1 cellular context compared by ENCODE assay signal in the genomic region with DNA sequence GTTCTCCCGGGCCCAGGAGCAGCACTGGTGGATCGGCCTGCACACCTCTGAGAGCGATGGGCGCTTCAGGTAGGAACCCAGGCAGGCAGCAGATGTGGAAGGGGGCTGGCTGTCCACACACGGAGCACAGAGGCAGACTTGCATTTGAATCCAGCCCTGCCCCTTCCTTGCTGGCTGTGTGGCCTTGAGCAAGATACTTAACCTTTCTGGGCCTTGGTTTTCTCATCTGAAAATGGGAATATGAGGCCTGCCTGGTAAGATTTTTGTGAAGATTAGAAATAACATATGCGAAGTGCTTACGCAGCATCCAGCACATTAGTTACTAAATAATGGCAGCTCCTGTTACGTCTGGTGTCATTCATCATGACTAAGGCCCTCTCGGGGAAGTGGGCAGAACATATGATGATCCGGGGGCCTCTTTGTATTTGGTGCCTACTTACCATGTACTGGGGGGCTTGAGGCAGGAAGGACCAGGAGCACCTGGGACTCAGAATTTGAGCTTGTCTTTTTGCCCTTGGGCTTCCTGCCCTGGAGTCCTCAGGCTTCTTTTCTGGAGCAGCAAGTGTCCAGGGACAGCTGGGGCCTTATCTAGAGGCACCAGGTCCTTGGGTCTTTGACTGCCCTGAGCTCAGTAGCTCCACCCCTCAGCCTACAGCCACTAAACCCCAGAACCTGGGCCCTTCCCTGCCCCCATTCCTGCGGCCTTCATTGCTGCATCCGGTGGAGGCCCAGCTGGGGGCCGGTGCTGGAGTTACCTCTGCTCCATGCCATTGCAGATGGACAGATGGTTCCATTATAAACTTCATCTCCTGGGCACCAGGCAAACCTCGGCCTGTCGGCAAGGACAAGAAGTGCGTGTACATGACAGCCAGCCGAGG.
TF ChIP-seq lines count a peak whose summit lies in the region.

No MANE protein-coding gene starts in this region.

TF ChIP-seq in K562, 482 proteins besides CTCF, POLR2A, EP300 and RAD21 (continued from another document and continues in another):
- TF ChIP-seq, protein P1, sequence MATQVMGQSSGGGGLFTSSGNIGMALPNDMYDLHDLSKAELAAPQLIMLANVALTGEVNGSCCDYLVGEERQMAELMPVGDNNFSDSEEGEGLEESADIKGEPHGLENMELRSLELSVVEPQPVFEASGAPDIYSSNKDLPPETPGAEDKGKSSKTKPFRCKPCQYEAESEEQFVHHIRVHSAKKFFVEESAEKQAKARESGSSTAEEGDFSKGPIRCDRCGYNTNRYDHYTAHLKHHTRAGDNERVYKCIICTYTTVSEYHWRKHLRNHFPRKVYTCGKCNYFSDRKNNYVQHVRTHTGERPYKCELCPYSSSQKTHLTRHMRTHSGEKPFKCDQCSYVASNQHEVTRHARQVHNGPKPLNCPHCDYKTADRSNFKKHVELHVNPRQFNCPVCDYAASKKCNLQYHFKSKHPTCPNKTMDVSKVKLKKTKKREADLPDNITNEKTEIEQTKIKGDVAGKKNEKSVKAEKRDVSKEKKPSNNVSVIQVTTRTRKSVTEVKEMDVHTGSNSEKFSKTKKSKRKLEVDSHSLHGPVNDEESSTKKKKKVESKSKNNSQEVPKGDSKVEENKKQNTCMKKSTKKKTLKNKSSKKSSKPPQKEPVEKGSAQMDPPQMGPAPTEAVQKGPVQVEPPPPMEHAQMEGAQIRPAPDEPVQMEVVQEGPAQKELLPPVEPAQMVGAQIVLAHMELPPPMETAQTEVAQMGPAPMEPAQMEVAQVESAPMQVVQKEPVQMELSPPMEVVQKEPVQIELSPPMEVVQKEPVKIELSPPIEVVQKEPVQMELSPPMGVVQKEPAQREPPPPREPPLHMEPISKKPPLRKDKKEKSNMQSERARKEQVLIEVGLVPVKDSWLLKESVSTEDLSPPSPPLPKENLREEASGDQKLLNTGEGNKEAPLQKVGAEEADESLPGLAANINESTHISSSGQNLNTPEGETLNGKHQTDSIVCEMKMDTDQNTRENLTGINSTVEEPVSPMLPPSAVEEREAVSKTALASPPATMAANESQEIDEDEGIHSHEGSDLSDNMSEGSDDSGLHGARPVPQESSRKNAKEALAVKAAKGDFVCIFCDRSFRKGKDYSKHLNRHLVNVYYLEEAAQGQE (CRISPR knock-in tag; IDR thresholded peaks at IDR 0.05; ENCODE audit: low read depth): peak; percentile 26; the same call in 1 of the 2 replicates
- TF ChIP-seq ZNF644 (tag; IDR thresholded peaks at IDR 0.05; ENCODE audit: low read depth): peak; percentile 84
- peak; percentile 99 for TF ChIP-seq ETV1 (tag; conservative IDR thresholded peaks at IDR 0.05; ENCODE audit: low read depth)
- peak; percentile 79 for TF ChIP-seq CTBP1 (IDR thresholded peaks at IDR 0.05; ENCODE audit: borderline replicate concordance)
- TF ChIP-seq ZNF197 (CRISPR knock-in tag; IDR thresholded peaks at IDR 0.05; ENCODE audit: low read depth): 0 out of 2 replicates have a peak, but pooled peaks have one; percentile 37
- peak; percentile 18; the same call in 1 of the 2 replicates for TF ChIP-seq MTA3 (IDR thresholded peaks at IDR 0.05; ENCODE audit: borderline replicate concordance)
- peak; percentile 89 for TF ChIP-seq ZNF316 (IDR thresholded peaks at IDR 0.05)
- TF ChIP-seq YY1 (IDR thresholded peaks at IDR 0.05; ENCODE audit: borderline replicate concordance in 1 of 3, control insufficient read depth in 1 of 3, extremely low read depth in 1 of 3, insufficient read depth in 3 of 3, insufficient read length in 1 of 3, insufficient replicate concordance in 2 of 3, low read depth in 1 of 3, low read length in 2 of 3): peak in 1 of 3 experiments; percentile 52
- TF ChIP-seq ARNT (IDR thresholded peaks at IDR 0.05): peak in 1 of 2 experiments; percentile 98; a peak in 2 of 4 replicates
- TF ChIP-seq BCOR (IDR thresholded peaks at IDR 0.05): peak; percentile 90
- TF ChIP-seq GATA2 (CRISPR knock-in tag; IDR thresholded peaks at IDR 0.05): peak; percentile 68
- TF ChIP-seq TEAD4 (IDR thresholded peaks at IDR 0.05; ENCODE audit: low read length): peak; percentile 87
- no peak for TF ChIP-seq TEAD4 (CRISPR knock-in tag; IDR thresholded peaks at IDR 0.05; ENCODE audit: borderline replicate concordance)
- peak in 1 of 2 experiments; percentile 79; a peak in 2 of 4 replicates for TF ChIP-seq NONO (IDR thresholded peaks at IDR 0.05; ENCODE audit: low read depth in 2 of 2, low read length in 1 of 2)
- TF ChIP-seq ESRRA (IDR thresholded peaks at IDR 0.05; ENCODE audit: borderline replicate concordance, low read depth): peak; percentile 95
- TF ChIP-seq NCOA4 (IDR thresholded peaks at IDR 0.05; ENCODE audit: partially characterized antibody): no peak
- TF ChIP-seq HDAC2 (IDR thresholded peaks at IDR 0.05): peak; percentile 73
- peak; percentile 82 for TF ChIP-seq PML (IDR thresholded peaks at IDR 0.05; ENCODE audit: low read length)
- peak; percentile 76 for TF ChIP-seq ATF7 (IDR thresholded peaks at IDR 0.05)
- no peak for TF ChIP-seq HMG20B (CRISPR knock-in tag; IDR thresholded peaks at IDR 0.05)
- peak in 1 of 2 experiments; percentile 31; a peak in 1 of 4 replicates for TF ChIP-seq MLLT1 (IDR thresholded peaks at IDR 0.05)
- TF ChIP-seq CBFA2T3 (IDR thresholded peaks at IDR 0.05): peak; percentile 95
- peak; percentile 67 for TF ChIP-seq SUPT5H (IDR thresholded peaks at IDR 0.05)
- TF ChIP-seq FOXM1 (IDR thresholded peaks at IDR 0.05; ENCODE audit: low read depth): peak; percentile 68
- TF ChIP-seq FOXM1 (CRISPR knock-in tag; IDR thresholded peaks at IDR 0.05; ENCODE audit: low read depth): no peak
- no peak for TF ChIP-seq TCF7L2 (IDR thresholded peaks at IDR 0.05; ENCODE audit: low read depth, low read length)
- no peak for TF ChIP-seq ELK1 (CRISPR knock-in tag; IDR thresholded peaks at IDR 0.05)
- TF ChIP-seq NCOA1 (IDR thresholded peaks at IDR 0.05; ENCODE audit: low read depth): peak; percentile 56; the same call in 1 of the 2 replicates
- peak; percentile 65; the same call in 1 of the 2 replicates for TF ChIP-seq PHF21A (IDR thresholded peaks at IDR 0.05; ENCODE audit: borderline replicate concordance, low read depth)
- 0 out of 2 replicates have a peak, but pooled peaks have one; percentile 12 for TF ChIP-seq MYC (IDR thresholded peaks at IDR 0.05; ENCODE audit: low read depth, low read length)
- TF ChIP-seq MYC (CRISPR knock-in tag; IDR thresholded peaks at IDR 0.05; ENCODE audit: borderline replicate concordance, low read depth): no peak
- TF ChIP-seq RCOR1 (IDR thresholded peaks at IDR 0.05; ENCODE audit: borderline replicate concordance in 1 of 2, low read depth in 2 of 2, low read length in 2 of 2): peak in 1 of 2 experiments; percentile 83; a peak in 2 of 4 replicates
- peak; percentile 80 for TF ChIP-seq TAF1 (IDR thresholded peaks at IDR 0.05; ENCODE audit: control insufficient read depth, extremely low read depth, insufficient read depth, low read length, severe bottlenecking)
- no peak for TF ChIP-seq FUS (optimal IDR thresholded peaks at IDR 0.05; ENCODE audit: low read depth, low read length)
- TF ChIP-seq TCF3 (CRISPR knock-in tag; IDR thresholded peaks at IDR 0.05): peak; percentile 96
- no peak for TF ChIP-seq CEBPG (CRISPR knock-in tag; IDR thresholded peaks at IDR 0.05)
- TF ChIP-seq CEBPG (tag; conservative IDR thresholded peaks at IDR 0.05 in 1 of 2, IDR thresholded peaks at IDR 0.05 in 1 of 2): no peak
- TF ChIP-seq, protein P2, sequence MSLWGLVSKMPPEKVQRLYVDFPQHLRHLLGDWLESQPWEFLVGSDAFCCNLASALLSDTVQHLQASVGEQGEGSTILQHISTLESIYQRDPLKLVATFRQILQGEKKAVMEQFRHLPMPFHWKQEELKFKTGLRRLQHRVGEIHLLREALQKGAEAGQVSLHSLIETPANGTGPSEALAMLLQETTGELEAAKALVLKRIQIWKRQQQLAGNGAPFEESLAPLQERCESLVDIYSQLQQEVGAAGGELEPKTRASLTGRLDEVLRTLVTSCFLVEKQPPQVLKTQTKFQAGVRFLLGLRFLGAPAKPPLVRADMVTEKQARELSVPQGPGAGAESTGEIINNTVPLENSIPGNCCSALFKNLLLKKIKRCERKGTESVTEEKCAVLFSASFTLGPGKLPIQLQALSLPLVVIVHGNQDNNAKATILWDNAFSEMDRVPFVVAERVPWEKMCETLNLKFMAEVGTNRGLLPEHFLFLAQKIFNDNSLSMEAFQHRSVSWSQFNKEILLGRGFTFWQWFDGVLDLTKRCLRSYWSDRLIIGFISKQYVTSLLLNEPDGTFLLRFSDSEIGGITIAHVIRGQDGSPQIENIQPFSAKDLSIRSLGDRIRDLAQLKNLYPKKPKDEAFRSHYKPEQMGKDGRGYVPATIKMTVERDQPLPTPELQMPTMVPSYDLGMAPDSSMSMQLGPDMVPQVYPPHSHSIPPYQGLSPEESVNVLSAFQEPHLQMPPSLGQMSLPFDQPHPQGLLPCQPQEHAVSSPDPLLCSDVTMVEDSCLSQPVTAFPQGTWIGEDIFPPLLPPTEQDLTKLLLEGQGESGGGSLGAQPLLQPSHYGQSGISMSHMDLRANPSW (CRISPR knock-in tag; IDR thresholded peaks at IDR 0.05): peak; percentile 93; the same call in 1 of the 2 replicates
- peak; percentile 61; the same call in 1 of the 2 replicates for TF ChIP-seq MAFF (IDR thresholded peaks at IDR 0.05; ENCODE audit: low read length)
- TF ChIP-seq ZNF24 (IDR thresholded peaks at IDR 0.05): peak; percentile 78
- TF ChIP-seq ARID1B (IDR thresholded peaks at IDR 0.05): peak; percentile 97
- TF ChIP-seq ARID4B (CRISPR knock-in tag; IDR thresholded peaks at IDR 0.05): no peak; the same call in 1 of the 2 replicates
- no peak for TF ChIP-seq PBX2 (CRISPR knock-in tag; IDR thresholded peaks at IDR 0.05; ENCODE audit: low read depth)
- peak; percentile 79 for TF ChIP-seq PBX2 (tag; conservative IDR thresholded peaks at IDR 0.05; ENCODE audit: low read depth)
- peak; percentile 42 for TF ChIP-seq RBBP5 (IDR thresholded peaks at IDR 0.05; ENCODE audit: borderline replicate concordance, insufficient read depth, low read length, poor library complexity, severe bottlenecking)
- peak; percentile 76; the same call in 1 of the 2 replicates for TF ChIP-seq MYNN (IDR thresholded peaks at IDR 0.05)
- no peak for TF ChIP-seq MYNN (CRISPR knock-in tag; IDR thresholded peaks at IDR 0.05)
